ENCODE assay signal across 1 cellular context in genomic region chr1:116051896-116052295, GRCh38. TPM values are rescaled to one million over a fixed set of nuclear protein-coding genes. Genes with fewer than 3 reads are reported as not detected.
"Had no signal": no experiment of that assay in that cellular context is flagged by ENCODE, and none has a peak within 500 bp of the region (broad histone marks: within the 10 kb centered on the region; RNA-seq: fewer than 3 reads in every experiment).

No MANE protein-coding gene starts in this region.

RNA-seq across cellular contexts. Expression of gene MAB21L3, which starts 59.3 kb away (rescaled TPM):
- total RNA-seq: NCI-H460 had no signal
